Comparison of ENCODE assay signal across 8 cellular contexts in the genomic region with DNA sequence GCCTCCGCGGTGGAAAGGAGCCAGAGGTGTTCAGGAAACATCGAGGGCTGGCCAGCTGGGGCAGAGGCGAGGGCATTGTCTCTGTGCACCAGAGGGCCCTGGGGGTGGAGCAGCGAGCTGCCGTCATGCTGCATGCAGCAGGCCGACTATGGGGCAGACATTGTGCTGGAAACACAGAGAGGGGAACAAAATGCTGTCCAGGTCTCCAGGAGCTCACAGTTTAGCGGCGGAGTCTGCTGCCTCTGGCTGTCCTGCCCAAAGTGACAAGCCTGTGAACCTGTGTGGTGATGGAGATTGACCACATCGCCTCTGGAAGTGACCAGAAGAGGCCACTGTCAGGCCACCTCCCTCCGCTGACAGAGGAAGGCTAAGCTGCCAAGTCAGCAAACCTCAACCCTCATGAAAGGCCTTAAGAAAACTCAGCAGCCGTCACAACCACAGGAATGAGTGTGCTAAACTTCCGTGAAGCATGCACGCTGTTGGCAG. TPM values are rescaled to one million over a fixed set of nuclear protein-coding genes. Genes with fewer than 3 reads are reported as not detected.
DNase-seq lines count a peak whose midpoint lies in the region; ATAC-seq, FAIRE-seq and TF ChIP-seq lines count a peak whose summit lies in the region.

No MANE protein-coding gene starts in this region.

- H3K4me1 ChIP-seq in adrenal gland (replicated peaks in 1 of 2) (no peaks in the 10 kb centered on the region), kidney (ENCODE audit: control insufficient read depth in 1 of 2, insufficient read depth in 1 of 2, low read depth in 1 of 2, low read length in 2 of 2) (no peaks in the 10 kb centered on the region)

- TF ChIP-seq POLR2A in GM19099 (IDR thresholded peaks at IDR 0.05; ENCODE audit: extremely low read depth, insufficient read length, low read depth) = peak; percentile 13
- no peak for TF ChIP-seq POLR2A in adrenal gland (IDR thresholded peaks at IDR 0.05)

- no peaks in the 10 kb centered on the region for H3K36me3 ChIP-seq in adrenal gland (replicated peaks in 1 of 2)
- no peaks in the 10 kb centered on the region for H3K36me3 ChIP-seq in kidney (ENCODE audit: control insufficient read depth in 1 of 2, insufficient read depth in 2 of 2, low read length in 2 of 2)

- H3K9ac ChIP-seq in kidney (ENCODE audit: low read length in 2 of 2) = no peak overlapping the region

- intact Hi-C loops in adrenal gland (cut with DNase I) = no loop called here
- intact Hi-C loops in kidney (cut with DNase I) = no loop called here

- no peaks in the 10 kb centered on the region for H3K9me3 ChIP-seq in adrenal gland (replicated peaks in 1 of 3)
- H3K9me3 ChIP-seq in kidney (ENCODE audit: control insufficient read depth in 1 of 2, low read length in 2 of 2) = no peaks in the 10 kb centered on the region

- peak; percentile 17 for FAIRE-seq in kidney (lab: Jason Lieb, UNC)

- H3K4me3 ChIP-seq in adrenal gland (no peak overlapping the region), kidney (ENCODE audit: low read length in 2 of 2) (no peak overlapping the region)

- DNase-seq in RKO (ENCODE audit: low spot score) (peak; percentile 26), adrenal gland (peak in 4 of 7 donors; percentile 27 to 68 (median 40)), kidney (peak; percentile 71), stromal cell of bone marrow (ENCODE audit: low read depth) (peak; percentile 79), NCI-H774 (lab: John Stamatoyannopoulos, UW) (no peak), NCI-H1105 treated with DMSO at 0.1 percent for 48 hours (lab: John Stamatoyannopoulos, UW) (no peak)

- H3K27ac ChIP-seq in adrenal gland = peak overlapping the region in 2 of 5 donors; percentile 39 to 62
- H3K27ac ChIP-seq in kidney (ENCODE audit: low read depth in 2 of 2, low read length in 2 of 2) = no peak overlapping the region

- TF ChIP-seq CTCF in adrenal gland (IDR thresholded peaks at IDR 0.05) (peak in 1 of 6 experiments; percentile 9), kidney (IDR thresholded peaks at IDR 0.05; ENCODE audit: borderline replicate concordance, extremely low read depth, insufficient read depth) (no peak)

- peaks cover 10% of the 10 kb centered on the region for H3K27me3 ChIP-seq in adrenal gland

- 58 to 76% (median 66%) methylated on average over 7 to 14 of the region's 14 CpGs for WGBS in adrenal gland, 4 donors

- no peak for ATAC-seq in GM21786 (IDR thresholded peaks at IDR 0.05; ENCODE audit: unreplicated experiment)

RNA-seq across cellular contexts. Expression of a gene that starts 20.1 kb away (rescaled TPM):
- 10 to 100 TPM in 7 of 8 donors, 1 to 10 TPM in 1; 6.3 to 27.8 (median 18.5) TPM for total RNA-seq in adrenal gland
- 10 to 100 TPM in 1 of 3 donors, 1 to 10 TPM in 2; 4.9 to 14.3 (median 5.9) TPM for polyA plus RNA-seq in adrenal gland
- total RNA-seq in kidney = 18.3 TPM
- polyA plus RNA-seq in kidney (ENCODE audit: insufficient read depth, low read depth, low replicate concordance) = 1.9 TPM

RNA-seq across cellular contexts. Expression of a gene that starts 20.8 kb away (rescaled TPM):
- 1 to 10 TPM in 5 of 8 donors, under 1 TPM in 3; 0.18 to 5.4 (median 1.5) TPM for total RNA-seq in adrenal gland
- 1 to 10 TPM in 1 of 3 donors, under 1 TPM in 2; 0.56 to 2.4 (median 0.73) TPM for polyA plus RNA-seq in adrenal gland
- 2.0 TPM for total RNA-seq in kidney
- polyA plus RNA-seq in kidney (ENCODE audit: insufficient read depth, low read depth, low replicate concordance) = 78.6 TPM

Comparison
In these comparisons a context has a peak if more than half of its experiments do, and no peak if none do; other contexts are left out.
1. DNase-seq: peak in RKO (single experiment), adrenal gland (4 of 7), kidney (single experiment) and stromal cell of bone marrow (single experiment); none in NCI-H774 (single experiment) and NCI-H1105 treated with DMSO at 0.1 percent for 48 hours (single experiment).